8 cellular contexts compared by ENCODE assay signal in genomic region chr15:67564590-67565345, GRCh38. TPM values are rescaled to one million over a fixed set of nuclear protein-coding genes. Genes with fewer than 3 reads are reported as not detected.
DNase-seq lines count a peak whose midpoint lies in the region; ATAC-seq and TF ChIP-seq lines count a peak whose summit lies in the region.

No MANE protein-coding gene starts in this region.

- H3K9me3 ChIP-seq in T-helper 17 cell (ENCODE audit: control insufficient read depth, low read length, poor library complexity, severe bottlenecking), result no peaks in the 10 kb centered on the region
- no peaks in the 10 kb centered on the region for H3K9me3 ChIP-seq in right atrium auricular region

- TF ChIP-seq CTCF in GM10248 (IDR thresholded peaks at IDR 0.05; ENCODE audit: control extremely low read depth, extremely low read depth, low read depth, missing control alignments), result no peak
- TF ChIP-seq CTCF in coronary artery (IDR thresholded peaks at IDR 0.05), result no peak
- TF ChIP-seq CTCF in right atrium auricular region (IDR thresholded peaks at IDR 0.05), result no peak

- POLR2A ChIA-PET in GM10248 (lab: Yijun Ruan, JAX), result no interaction called here

- CTCF ChIA-PET in GM10248 (lab: Yijun Ruan, JAX), result no interaction called here

- no peaks in the 10 kb centered on the region for H3K36me3 Mint-ChIP-seq in T-helper 17 cell (ENCODE audit: low read depth)

- peak overlapping the region; percentile 29 for H3K27ac Mint-ChIP-seq in T-helper 17 cell

- ATAC-seq in GM19452 (IDR thresholded peaks at IDR 0.05; ENCODE audit: unreplicated experiment) (peak; percentile 91), HG03095 (IDR thresholded peaks at IDR 0.05; ENCODE audit: unreplicated experiment) (peak; percentile 87), T-helper 17 cell (no peak)

- no peaks in the 10 kb centered on the region for H3K27me3 ChIP-seq in right atrium auricular region

- DNase-seq in GM10248 (ENCODE audit: extremely low spot score), result peak; percentile 62
- no peak for DNase-seq in T-helper 17 cell
- DNase-seq in GM03348 (ENCODE audit: low spot score), result no peak
- DNase-seq in coronary artery (ENCODE audit: low spot score), result no peak
- no peak for DNase-seq in DMS 273 treated with DMSO at 0.1 percent for 48 hours (lab: John Stamatoyannopoulos, UW)
- no peak for DNase-seq in right atrium auricular region (ENCODE audit: low spot score)

- H3K4me1 ChIP-seq in right atrium auricular region, result no peaks in the 10 kb centered on the region

- peaks cover 22% of the 10 kb centered on the region for H3K4me1 Mint-ChIP-seq in T-helper 17 cell

- no peaks in the 10 kb centered on the region for H3K36me3 ChIP-seq in right atrium auricular region

- H3K27me3 Mint-ChIP-seq in T-helper 17 cell, result no peaks in the 10 kb centered on the region

- H3K4me3 Mint-ChIP-seq in T-helper 17 cell, result no peak overlapping the region

- H3K27ac ChIP-seq in coronary artery (no peak overlapping the region), right atrium auricular region (no peak overlapping the region)

- H3K4me3 ChIP-seq in coronary artery, result no peak overlapping the region
- no peak overlapping the region for H3K4me3 ChIP-seq in right atrium auricular region

RNA-seq across cellular contexts. Expression of gene MAP2K5, which starts 22.3 kb away (rescaled TPM):
- total RNA-seq in T-helper 17 cell, result 10 to 100 TPM; 27.1 to 30.4 TPM
- 1 to 10 TPM; 5.8 to 6.7 TPM for total RNA-seq in right atrium auricular region

RNA-seq across cellular contexts. Expression of gene C15orf61, which starts 43.8 kb away (rescaled TPM):
- total RNA-seq in T-helper 17 cell (1 to 10 TPM; 7.7 to 8.7 TPM), right atrium auricular region (1 to 10 TPM; 6.2 to 7.0 TPM)
